8 cellular contexts compared by ENCODE assay signal in genomic region chr13:29472317-29472961, GRCh38.
A peak's percentile ranks its signal among the peaks of the same experiment; 100 is the strongest.
DNase-seq lines count a peak whose midpoint lies in the region; ATAC-seq and TF ChIP-seq lines count a peak whose summit lies in the region.

No MANE protein-coding gene starts in this region.

- H3K4me1 Mint-ChIP-seq in activated CD4-positive, alpha-beta T cell treated with anti-CD3 and anti-CD28 coated beads for 36 hours: no peaks in the 10 kb centered on the region
- H3K4me1 Mint-ChIP-seq in endodermal cell: no peaks in the 10 kb centered on the region
- peaks cover 0 to 4% of the 10 kb centered on the region in 2 donors for H3K4me1 Mint-ChIP-seq in natural killer cell

- peak; percentile 99 for TF ChIP-seq CTCF in AG04449 (IDR thresholded peaks at IDR 0.05; ENCODE audit: insufficient read depth, low read length, missing control alignments)
- TF ChIP-seq CTCF in endodermal cell (conservative IDR thresholded peaks at IDR 0.05): peak; percentile 99
- peak; percentile 89 for TF ChIP-seq CTCF in natural killer cell (IDR thresholded peaks at IDR 0.05)

- H3K9ac ChIP-seq in endodermal cell (ENCODE audit: extremely low read depth, low read length, poor library complexity, severe bottlenecking): no peak overlapping the region

- H3K27ac ChIP-seq in endodermal cell (ENCODE audit: low read depth, low read length): no peak overlapping the region

- DNase-seq in AG04449 (ENCODE audit: low read depth, low spot score) (no peak), MV-4-11 (lab: John Stamatoyannopoulos, UW) (peak; percentile 63), endodermal cell (peak; percentile 88), natural killer cell (no peak)
- DNase-seq in activated CD4-positive, alpha-beta T cell treated with anti-CD3 and anti-CD28 coated beads for 36 hours: peak; percentile 75
- no peak for DNase-seq in activated CD4-positive, CD25-positive, alpha-beta regulatory T cell treated with anti-CD3 and anti-CD28 coated beads, Interleukin-2, amount 50 U/mL, for 72 hours

- WGBS in endodermal cell (ENCODE audit: insufficient coverage in 1 of 2, insufficient read length in 1 of 2), 2 experiments: 39 to 56% methylated on average over 3 to 6 of the region's 6 CpGs

- H3K27ac Mint-ChIP-seq in activated CD4-positive, alpha-beta T cell treated with anti-CD3 and anti-CD28 coated beads for 36 hours: no peak overlapping the region
- H3K27ac Mint-ChIP-seq in endodermal cell (no peak overlapping the region), natural killer cell (no peak overlapping the region)

- no peaks in the 10 kb centered on the region for H3K9me3 Mint-ChIP-seq in activated CD4-positive, alpha-beta T cell treated with anti-CD3 and anti-CD28 coated beads for 36 hours (ENCODE audit: low read depth)
- H3K9me3 Mint-ChIP-seq in endodermal cell (no peaks in the 10 kb centered on the region), natural killer cell (no peaks in the 10 kb centered on the region)

- no peaks in the 10 kb centered on the region for H3K4me1 ChIP-seq in endodermal cell (ENCODE audit: control insufficient read depth, insufficient read depth, low read length)

- ATAC-seq in GM18498 (IDR thresholded peaks at IDR 0.05; ENCODE audit: unreplicated experiment): peak; percentile 75
- ATAC-seq in activated CD4-positive, alpha-beta T cell treated with anti-CD3 and anti-CD28 coated beads for 36 hours: peak; percentile 51
- ATAC-seq in natural killer cell: peak in 2 of 3 donors; percentile 26 to 64
- no peak for ATAC-seq in GM21367 (IDR thresholded peaks at IDR 0.05; ENCODE audit: unreplicated experiment)

- no peaks in the 10 kb centered on the region for H3K36me3 ChIP-seq in endodermal cell (ENCODE audit: control insufficient read depth, insufficient read depth, low read length)

- CTCF ChIA-PET in AG04449 (lab: Yijun Ruan, JAX): interaction anchor here (0.6 to 5.6 kb wide), 24 partner anchors 8 to 236 kb away, joined by 3 to 58 read pairs (median 6); no protein-coding TSS in a partner anchor
- CTCF ChIA-PET in activated CD4-positive, alpha-beta T cell treated with anti-CD3 and anti-CD28 coated beads for 36 hours (lab: Charles Lee): interaction anchor here (0.5 to 2.7 kb wide), 10 partner anchors 9 to 241 kb away, joined by 3 to 13 read pairs (median 3); no protein-coding TSS in a partner anchor

- no peaks in the 10 kb centered on the region for H3K27me3 Mint-ChIP-seq in activated CD4-positive, alpha-beta T cell treated with anti-CD3 and anti-CD28 coated beads for 36 hours
- H3K27me3 Mint-ChIP-seq in endodermal cell (ENCODE audit: insufficient read depth) (no peaks in the 10 kb centered on the region), natural killer cell (ENCODE audit: low read depth in 2 of 2) (peaks cover 3 to 12% of the 10 kb centered on the region in 2 donors)

- H3K4me3 Mint-ChIP-seq in activated CD4-positive, alpha-beta T cell treated with anti-CD3 and anti-CD28 coated beads for 36 hours: no peak overlapping the region
- no peak overlapping the region for H3K4me3 Mint-ChIP-seq in endodermal cell
- H3K4me3 Mint-ChIP-seq in natural killer cell: no peak overlapping the region

- H3K9me3 ChIP-seq in endodermal cell (ENCODE audit: control insufficient read depth, low read length): no peaks in the 10 kb centered on the region

- intact Hi-C loops in activated CD4-positive, alpha-beta T cell treated with anti-CD3 and anti-CD28 coated beads for 36 hours (cut with DNase I, micrococcal nuclease): loop anchor here (1.0 to 5.0 kb wide), 3 partner anchors 235 to 241 kb away; no protein-coding TSS in a partner anchor
- intact Hi-C loops in natural killer cell (cut with micrococcal nuclease): no loop called here

- no peaks in the 10 kb centered on the region for H3K27me3 ChIP-seq in endodermal cell (ENCODE audit: control insufficient read depth, insufficient read depth, low read length, poor library complexity, severe bottlenecking)

- H3K4me3 ChIP-seq in AG04449 (ENCODE audit: low read depth, low read length): no peak overlapping the region
- no peak overlapping the region for H3K4me3 ChIP-seq in endodermal cell (ENCODE audit: low read length)

- POLR2A ChIA-PET in AG04449 (lab: Yijun Ruan, JAX): no interaction called here
- POLR2A ChIA-PET in activated CD4-positive, alpha-beta T cell treated with anti-CD3 and anti-CD28 coated beads for 36 hours (lab: Charles Lee): interaction anchor here (0.6 kb wide), 1 partner anchor 21 kb away, joined by 5 read pairs; no protein-coding TSS in a partner anchor

- no peaks in the 10 kb centered on the region for H3K36me3 Mint-ChIP-seq in activated CD4-positive, alpha-beta T cell treated with anti-CD3 and anti-CD28 coated beads for 36 hours (ENCODE audit: low read depth)
- H3K36me3 Mint-ChIP-seq in endodermal cell (ENCODE audit: low read depth) (no peaks in the 10 kb centered on the region), natural killer cell (no peaks in the 10 kb centered on the region)

Comparison
In these comparisons a context has a peak if more than half of its experiments do, and no peak if none do; other contexts are left out.
1. DNase-seq: peak in MV-4-11 (single experiment), activated CD4-positive, alpha-beta T cell treated with anti-CD3 and anti-CD28 coated beads for 36 hours (single experiment) and endodermal cell (single experiment); none in AG04449 (single experiment), natural killer cell (single experiment) and activated CD4-positive, CD25-positive, alpha-beta regulatory T cell treated with anti-CD3 and anti-CD28 coated beads, Interleukin-2, amount 50 U/mL, for 72 hours (single experiment).
2. Peak in every context shown above with its lines, with median percentiles within 50 percentile points of each other: CTCF ChIP-seq.